Comparison of ENCODE assay signal across 1 cellular context in the genomic region with DNA sequence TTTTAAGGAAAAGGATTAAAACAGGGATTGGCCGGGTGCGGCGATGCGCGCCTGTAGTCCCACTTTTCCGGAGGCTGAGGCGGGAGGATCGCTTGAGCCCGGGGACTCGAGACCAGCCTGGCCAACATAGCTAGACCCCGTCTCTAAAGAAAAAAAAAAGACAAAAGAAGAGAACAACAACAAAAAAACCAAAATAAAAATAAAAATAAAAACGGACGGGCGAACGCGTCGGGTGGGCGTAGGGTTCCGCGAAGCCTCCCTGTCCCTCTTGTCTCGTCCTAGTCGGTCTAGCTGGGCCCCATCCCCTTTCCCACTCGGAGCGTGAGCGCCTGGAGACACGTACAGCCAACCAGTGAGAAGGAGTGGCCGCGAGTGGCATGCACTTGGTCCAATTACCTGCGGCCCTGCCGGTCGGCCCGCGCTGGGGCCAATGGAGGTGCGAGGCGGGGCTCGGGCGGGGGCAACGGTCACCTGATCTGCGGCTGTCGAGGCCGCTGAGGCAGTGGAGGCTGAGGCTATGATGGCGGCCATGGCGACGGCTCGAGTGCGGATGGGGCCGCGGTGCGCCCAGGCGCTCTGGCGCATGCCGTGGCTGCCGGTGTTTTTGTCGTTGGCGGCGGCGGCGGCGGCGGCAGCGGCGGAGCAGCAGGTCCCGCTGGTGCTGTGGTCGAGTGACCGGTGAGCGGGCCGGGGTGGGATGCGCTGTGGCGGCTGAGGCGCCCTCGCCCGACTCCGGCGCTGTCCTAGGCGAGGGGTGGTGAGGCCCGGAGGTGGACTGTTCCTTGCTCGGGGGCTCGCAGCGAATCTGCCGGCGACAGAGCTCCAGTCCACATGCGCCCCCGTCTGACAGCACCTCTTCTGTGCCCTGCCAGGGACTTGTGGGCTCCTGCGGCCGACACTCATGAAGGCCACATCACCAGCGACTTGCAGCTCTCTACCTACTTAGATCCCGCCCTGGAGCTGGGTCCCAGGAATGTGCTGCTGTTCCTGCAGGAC.
TF ChIP-seq lines count a peak whose summit lies in the region.

A gene with protein sequence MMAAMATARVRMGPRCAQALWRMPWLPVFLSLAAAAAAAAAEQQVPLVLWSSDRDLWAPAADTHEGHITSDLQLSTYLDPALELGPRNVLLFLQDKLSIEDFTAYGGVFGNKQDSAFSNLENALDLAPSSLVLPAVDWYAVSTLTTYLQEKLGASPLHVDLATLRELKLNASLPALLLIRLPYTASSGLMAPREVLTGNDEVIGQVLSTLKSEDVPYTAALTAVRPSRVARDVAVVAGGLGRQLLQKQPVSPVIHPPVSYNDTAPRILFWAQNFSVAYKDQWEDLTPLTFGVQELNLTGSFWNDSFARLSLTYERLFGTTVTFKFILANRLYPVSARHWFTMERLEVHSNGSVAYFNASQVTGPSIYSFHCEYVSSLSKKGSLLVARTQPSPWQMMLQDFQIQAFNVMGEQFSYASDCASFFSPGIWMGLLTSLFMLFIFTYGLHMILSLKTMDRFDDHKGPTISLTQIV (plus strand): TSS at position 502 of the 996 bp plus-strand sequence. CDS start 16 bp downstream, at position 518.

TF ChIP-seq in HepG2, 621 proteins besides CTCF, POLR2A, EP300 and RAD21 (continued from another document and continues in another):
- TF ChIP-seq, protein P1, sequence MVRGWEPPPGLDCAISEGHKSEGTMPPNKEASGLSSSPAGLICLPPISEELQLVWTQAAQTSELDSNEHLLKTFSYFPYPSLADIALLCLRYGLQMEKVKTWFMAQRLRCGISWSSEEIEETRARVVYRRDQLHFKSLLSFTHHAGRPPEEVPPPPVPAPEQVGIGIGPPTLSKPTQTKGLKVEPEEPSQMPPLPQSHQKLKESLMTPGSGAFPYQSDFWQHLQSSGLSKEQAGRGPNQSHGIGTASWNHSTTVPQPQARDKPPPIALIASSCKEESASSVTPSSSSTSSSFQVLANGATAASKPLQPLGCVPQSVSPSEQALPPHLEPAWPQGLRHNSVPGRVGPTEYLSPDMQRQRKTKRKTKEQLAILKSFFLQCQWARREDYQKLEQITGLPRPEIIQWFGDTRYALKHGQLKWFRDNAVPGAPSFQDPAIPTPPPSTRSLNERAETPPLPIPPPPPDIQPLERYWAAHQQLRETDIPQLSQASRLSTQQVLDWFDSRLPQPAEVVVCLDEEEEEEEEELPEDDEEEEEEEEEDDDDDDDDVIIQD (CRISPR knock-in tag; IDR thresholded peaks at IDR 0.05; ENCODE audit: low read depth): no peak
- TF ChIP-seq, protein P2, sequence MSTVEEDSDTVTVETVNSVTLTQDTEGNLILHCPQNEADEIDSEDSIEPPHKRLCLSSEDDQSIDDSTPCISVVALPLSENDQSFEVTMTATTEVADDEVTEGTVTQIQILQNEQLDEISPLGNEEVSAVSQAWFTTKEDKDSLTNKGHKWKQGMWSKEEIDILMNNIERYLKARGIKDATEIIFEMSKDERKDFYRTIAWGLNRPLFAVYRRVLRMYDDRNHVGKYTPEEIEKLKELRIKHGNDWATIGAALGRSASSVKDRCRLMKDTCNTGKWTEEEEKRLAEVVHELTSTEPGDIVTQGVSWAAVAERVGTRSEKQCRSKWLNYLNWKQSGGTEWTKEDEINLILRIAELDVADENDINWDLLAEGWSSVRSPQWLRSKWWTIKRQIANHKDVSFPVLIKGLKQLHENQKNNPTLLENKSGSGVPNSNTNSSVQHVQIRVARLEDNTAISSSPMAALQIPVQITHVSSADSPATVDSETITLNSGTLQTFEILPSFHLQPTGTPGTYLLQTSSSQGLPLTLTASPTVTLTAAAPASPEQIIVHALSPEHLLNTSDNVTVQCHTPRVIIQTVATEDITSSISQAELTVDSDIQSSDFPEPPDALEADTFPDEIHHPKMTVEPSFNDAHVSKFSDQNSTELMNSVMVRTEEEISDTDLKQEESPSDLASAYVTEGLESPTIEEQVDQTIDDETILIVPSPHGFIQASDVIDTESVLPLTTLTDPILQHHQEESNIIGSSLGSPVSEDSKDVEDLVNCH (CRISPR knock-in tag; IDR thresholded peaks at IDR 0.05): no peak
- TF ChIP-seq, protein P3, sequence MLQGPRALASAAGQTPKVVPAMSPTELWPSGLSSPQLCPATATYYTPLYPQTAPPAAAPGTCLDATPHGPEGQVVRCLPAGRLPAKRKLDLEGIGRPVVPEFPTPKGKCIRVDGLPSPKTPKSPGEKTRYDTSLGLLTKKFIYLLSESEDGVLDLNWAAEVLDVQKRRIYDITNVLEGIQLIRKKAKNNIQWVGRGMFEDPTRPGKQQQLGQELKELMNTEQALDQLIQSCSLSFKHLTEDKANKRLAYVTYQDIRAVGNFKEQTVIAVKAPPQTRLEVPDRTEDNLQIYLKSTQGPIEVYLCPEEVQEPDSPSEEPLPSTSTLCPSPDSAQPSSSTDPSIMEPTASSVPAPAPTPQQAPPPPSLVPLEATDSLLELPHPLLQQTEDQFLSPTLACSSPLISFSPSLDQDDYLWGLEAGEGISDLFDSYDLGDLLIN (CRISPR knock-in tag; IDR thresholded peaks at IDR 0.05; ENCODE audit: borderline replicate concordance): no peak
- TF ChIP-seq, protein P4, sequence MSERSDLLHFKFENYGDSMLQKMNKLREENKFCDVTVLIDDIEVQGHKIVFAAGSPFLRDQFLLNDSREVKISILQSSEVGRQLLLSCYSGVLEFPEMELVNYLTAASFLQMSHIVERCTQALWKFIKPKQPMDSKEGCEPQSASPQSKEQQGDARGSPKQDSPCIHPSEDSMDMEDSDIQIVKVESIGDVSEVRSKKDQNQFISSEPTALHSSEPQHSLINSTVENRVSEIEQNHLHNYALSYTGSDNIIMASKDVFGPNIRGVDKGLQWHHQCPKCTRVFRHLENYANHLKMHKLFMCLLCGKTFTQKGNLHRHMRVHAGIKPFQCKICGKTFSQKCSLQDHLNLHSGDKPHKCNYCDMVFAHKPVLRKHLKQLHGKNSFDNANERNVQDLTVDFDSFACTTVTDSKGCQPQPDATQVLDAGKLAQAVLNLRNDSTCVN (CRISPR knock-in tag; IDR thresholded peaks at IDR 0.05; ENCODE audit: borderline replicate concordance): no peak
- peak; percentile 44; the same call in 1 of the 2 replicates for TF ChIP-seq NKX3-1 (CRISPR knock-in tag; IDR thresholded peaks at IDR 0.05)
- TF ChIP-seq ONECUT2 (CRISPR knock-in tag; IDR thresholded peaks at IDR 0.05): no peak
- no peak for TF ChIP-seq ZNF296 (CRISPR knock-in tag; conservative IDR thresholded peaks at IDR 0.05)
- no peak for TF ChIP-seq EZH2 (conservative IDR thresholded peaks at IDR 0.05; ENCODE audit: low read depth, low read length)
- no peak for TF ChIP-seq ZNF615 (CRISPR knock-in tag; IDR thresholded peaks at IDR 0.05; ENCODE audit: borderline replicate concordance)
- TF ChIP-seq NR2C2 (CRISPR knock-in tag; IDR thresholded peaks at IDR 0.05; ENCODE audit: borderline replicate concordance): peak; percentile 46; the same call in 1 of the 2 replicates
- TF ChIP-seq FOXP1 (IDR thresholded peaks at IDR 0.05): no peak
- no peak for TF ChIP-seq FOXP1 (CRISPR knock-in tag; IDR thresholded peaks at IDR 0.05)
- TF ChIP-seq, protein P5, sequence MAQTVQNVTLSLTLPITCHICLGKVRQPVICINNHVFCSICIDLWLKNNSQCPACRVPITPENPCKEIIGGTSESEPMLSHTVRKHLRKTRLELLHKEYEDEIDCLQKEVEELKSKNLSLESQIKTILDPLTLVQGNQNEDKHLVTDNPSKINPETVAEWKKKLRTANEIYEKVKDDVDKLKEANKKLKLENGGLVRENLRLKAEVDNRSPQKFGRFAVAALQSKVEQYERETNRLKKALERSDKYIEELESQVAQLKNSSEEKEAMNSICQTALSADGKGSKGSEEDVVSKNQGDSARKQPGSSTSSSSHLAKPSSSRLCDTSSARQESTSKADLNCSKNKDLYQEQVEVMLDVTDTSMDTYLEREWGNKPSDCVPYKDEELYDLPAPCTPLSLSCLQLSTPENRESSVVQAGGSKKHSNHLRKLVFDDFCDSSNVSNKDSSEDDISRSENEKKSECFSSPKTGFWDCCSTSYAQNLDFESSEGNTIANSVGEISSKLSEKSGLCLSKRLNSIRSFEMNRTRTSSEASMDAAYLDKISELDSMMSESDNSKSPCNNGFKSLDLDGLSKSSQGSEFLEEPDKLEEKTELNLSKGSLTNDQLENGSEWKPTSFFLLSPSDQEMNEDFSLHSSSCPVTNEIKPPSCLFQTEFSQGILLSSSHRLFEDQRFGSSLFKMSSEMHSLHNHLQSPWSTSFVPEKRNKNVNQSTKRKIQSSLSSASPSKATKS (CRISPR knock-in tag; IDR thresholded peaks at IDR 0.05): no peak
- TF ChIP-seq ZSCAN30 (CRISPR knock-in tag; IDR thresholded peaks at IDR 0.05): no peak
- no peak for TF ChIP-seq GTF3A (CRISPR knock-in tag; conservative IDR thresholded peaks at IDR 0.05)
- TF ChIP-seq KLF16 (CRISPR knock-in tag; IDR thresholded peaks at IDR 0.05): peak in 1 of 2 experiments; percentile 36; a peak in 1 of 4 replicates
- no peak for TF ChIP-seq ZBTB7B (CRISPR knock-in tag; IDR thresholded peaks at IDR 0.05)
- TF ChIP-seq, protein P6, sequence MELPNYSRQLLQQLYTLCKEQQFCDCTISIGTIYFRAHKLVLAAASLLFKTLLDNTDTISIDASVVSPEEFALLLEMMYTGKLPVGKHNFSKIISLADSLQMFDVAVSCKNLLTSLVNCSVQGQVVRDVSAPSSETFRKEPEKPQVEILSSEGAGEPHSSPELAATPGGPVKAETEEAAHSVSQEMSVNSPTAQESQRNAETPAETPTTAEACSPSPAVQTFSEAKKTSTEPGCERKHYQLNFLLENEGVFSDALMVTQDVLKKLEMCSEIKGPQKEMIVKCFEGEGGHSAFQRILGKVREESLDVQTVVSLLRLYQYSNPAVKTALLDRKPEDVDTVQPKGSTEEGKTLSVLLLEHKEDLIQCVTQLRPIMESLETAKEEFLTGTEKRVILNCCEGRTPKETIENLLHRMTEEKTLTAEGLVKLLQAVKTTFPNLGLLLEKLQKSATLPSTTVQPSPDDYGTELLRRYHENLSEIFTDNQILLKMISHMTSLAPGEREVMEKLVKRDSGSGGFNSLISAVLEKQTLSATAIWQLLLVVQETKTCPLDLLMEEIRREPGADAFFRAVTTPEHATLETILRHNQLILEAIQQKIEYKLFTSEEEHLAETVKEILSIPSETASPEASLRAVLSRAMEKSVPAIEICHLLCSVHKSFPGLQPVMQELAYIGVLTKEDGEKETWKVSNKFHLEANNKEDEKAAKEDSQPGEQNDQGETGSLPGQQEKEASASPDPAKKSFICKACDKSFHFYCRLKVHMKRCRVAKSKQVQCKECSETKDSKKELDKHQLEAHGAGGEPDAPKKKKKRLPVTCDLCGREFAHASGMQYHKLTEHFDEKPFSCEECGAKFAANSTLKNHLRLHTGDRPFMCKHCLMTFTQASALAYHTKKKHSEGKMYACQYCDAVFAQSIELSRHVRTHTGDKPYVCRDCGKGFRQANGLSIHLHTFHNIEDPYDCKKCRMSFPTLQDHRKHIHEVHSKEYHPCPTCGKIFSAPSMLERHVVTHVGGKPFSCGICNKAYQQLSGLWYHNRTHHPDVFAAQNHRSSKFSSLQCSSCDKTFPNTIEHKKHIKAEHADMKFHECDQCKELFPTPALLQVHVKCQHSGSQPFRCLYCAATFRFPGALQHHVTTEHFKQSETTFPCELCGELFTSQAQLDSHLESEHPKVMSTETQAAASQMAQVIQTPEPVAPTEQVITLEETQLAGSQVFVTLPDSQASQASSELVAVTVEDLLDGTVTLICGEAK (IDR thresholded peaks at IDR 0.05): no peak
- TF ChIP-seq, protein P6 (CRISPR knock-in tag; IDR thresholded peaks at IDR 0.05): no peak
- no peak for TF ChIP-seq SIX1 (CRISPR knock-in tag; IDR thresholded peaks at IDR 0.05; ENCODE audit: borderline replicate concordance)
- TF ChIP-seq FOSL1 (CRISPR knock-in tag; IDR thresholded peaks at IDR 0.05; ENCODE audit: borderline replicate concordance): no peak
- no peak for TF ChIP-seq STAG1 (CRISPR knock-in tag; IDR thresholded peaks at IDR 0.05)
- TF ChIP-seq SRF (IDR thresholded peaks at IDR 0.05; ENCODE audit: low read depth, low read length): no peak
- TF ChIP-seq REL (CRISPR knock-in tag; conservative IDR thresholded peaks at IDR 0.05): no peak
- TF ChIP-seq ZNF234 (CRISPR knock-in tag; conservative IDR thresholded peaks at IDR 0.05): no peak
- no peak for TF ChIP-seq CREM (IDR thresholded peaks at IDR 0.05)
- TF ChIP-seq CREM (CRISPR knock-in tag; IDR thresholded peaks at IDR 0.05): no peak
- no peak; the same call in 1 of the 2 replicates for TF ChIP-seq NCOR1 (IDR thresholded peaks at IDR 0.05; ENCODE audit: borderline replicate concordance, low read length)
- no peak for TF ChIP-seq MIXL1 (CRISPR knock-in tag; IDR thresholded peaks at IDR 0.05)
- TF ChIP-seq ZNF766 (CRISPR knock-in tag; IDR thresholded peaks at IDR 0.05; ENCODE audit: borderline replicate concordance): no peak
- no peak for TF ChIP-seq ZNF773 (CRISPR knock-in tag; IDR thresholded peaks at IDR 0.05; ENCODE audit: borderline replicate concordance)
- TF ChIP-seq, protein P7, sequence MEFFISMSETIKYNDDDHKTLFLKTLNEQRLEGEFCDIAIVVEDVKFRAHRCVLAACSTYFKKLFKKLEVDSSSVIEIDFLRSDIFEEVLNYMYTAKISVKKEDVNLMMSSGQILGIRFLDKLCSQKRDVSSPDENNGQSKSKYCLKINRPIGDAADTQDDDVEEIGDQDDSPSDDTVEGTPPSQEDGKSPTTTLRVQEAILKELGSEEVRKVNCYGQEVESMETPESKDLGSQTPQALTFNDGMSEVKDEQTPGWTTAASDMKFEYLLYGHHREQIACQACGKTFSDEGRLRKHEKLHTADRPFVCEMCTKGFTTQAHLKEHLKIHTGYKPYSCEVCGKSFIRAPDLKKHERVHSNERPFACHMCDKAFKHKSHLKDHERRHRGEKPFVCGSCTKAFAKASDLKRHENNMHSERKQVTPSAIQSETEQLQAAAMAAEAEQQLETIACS (CRISPR knock-in tag; IDR thresholded peaks at IDR 0.05): no peak
- TF ChIP-seq ZNF879 (CRISPR knock-in tag; IDR thresholded peaks at IDR 0.05): no peak
- TF ChIP-seq FOXM1 (CRISPR knock-in tag; IDR thresholded peaks at IDR 0.05): no peak
- TF ChIP-seq SNAPC2 (CRISPR knock-in tag; IDR thresholded peaks at IDR 0.05): no peak
- no peak for TF ChIP-seq ZFYVE20 (CRISPR knock-in tag; IDR thresholded peaks at IDR 0.05; ENCODE audit: borderline replicate concordance, low read depth)
